ENCODE assay signal across 8 cellular contexts in the genomic region with DNA sequence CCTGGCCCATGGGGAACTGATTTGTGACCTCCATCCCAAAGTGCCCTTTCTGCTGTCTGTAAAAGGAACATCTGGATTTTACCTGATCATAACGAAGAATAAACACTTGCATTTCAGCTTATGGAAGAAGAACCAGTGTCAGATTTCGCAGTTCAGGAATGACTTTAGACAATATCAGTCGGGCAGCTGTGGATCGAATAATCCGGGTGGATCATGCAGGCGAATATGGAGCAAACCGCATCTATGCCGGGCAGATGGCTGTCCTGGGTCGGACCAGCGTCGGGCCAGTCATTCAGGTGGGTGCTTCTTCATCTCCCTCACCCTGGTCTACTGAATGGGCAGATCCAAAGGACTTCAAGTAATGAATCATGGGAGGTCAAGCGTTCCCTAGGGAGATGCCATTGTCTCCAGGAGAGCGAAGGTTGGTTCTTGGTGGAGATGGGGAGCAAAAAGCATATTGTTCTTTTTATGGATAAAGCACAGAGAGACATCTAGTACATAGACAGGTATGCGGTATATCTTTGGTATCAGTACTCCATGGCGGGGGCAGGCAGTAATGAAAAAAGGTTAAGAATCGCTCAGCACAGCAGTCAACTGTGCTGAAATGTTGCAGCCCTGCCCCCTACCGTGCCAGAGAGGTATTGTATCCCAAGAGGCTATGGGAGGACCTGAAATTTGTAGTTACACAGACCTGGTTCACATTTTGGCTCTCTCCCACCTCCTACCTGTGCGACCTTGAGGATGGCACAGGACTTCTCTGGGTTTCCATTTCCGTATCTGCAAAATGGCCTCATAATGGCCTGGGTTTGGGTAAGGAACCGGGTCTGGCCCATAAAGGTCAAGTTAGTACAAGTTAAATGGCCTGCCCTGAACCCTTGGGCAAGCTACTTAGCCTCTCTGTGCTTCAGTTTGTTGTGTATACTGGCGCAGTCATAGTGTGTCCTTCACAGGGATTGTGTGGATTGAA. TPM values are rescaled to one million over a fixed set of nuclear protein-coding genes. Genes with fewer than 3 reads are reported as not detected.
A peak's percentile ranks its signal among the peaks of the same experiment; 100 is the strongest.
DNase-seq lines count a peak whose midpoint lies in the region; ATAC-seq and TF ChIP-seq lines count a peak whose summit lies in the region.

No MANE protein-coding gene starts in this region.

- no peak overlapping the region for H2AFZ ChIP-seq in GM23248
- no peak overlapping the region for H2AFZ ChIP-seq in PC-9

- H3K36me3 ChIP-seq in GM23248 (ENCODE audit: low read depth) (0 out of 2 replicates have a peak, but pooled peaks cover 4% of the 10 kb centered on the region), PC-9 (ENCODE audit: low read depth) (no peaks in the 10 kb centered on the region), heart left ventricle (peaks cover 0 to 57% (median 40%) of the 10 kb centered on the region in 9 donors)

- H3K27ac Mint-ChIP-seq in activated naive CD4-positive, alpha-beta T cell treated with anti-CD3 and anti-CD28 coated beads, Interleukin-2, amount 10 ng/mL, durations not matched to agents 7 days and 5 days, result peak overlapping the region; percentile 50

- no peaks in the 10 kb centered on the region for H3K9me3 Mint-ChIP-seq in activated naive CD4-positive, alpha-beta T cell treated with anti-CD3 and anti-CD28 coated beads, Interleukin-2, amount 10 ng/mL, durations not matched to agents 7 days and 5 days

- peaks cover 10% of the 10 kb centered on the region for H3K36me3 Mint-ChIP-seq in activated naive CD4-positive, alpha-beta T cell treated with anti-CD3 and anti-CD28 coated beads, Interleukin-2, amount 10 ng/mL, durations not matched to agents 7 days and 5 days

- H3K27me3 ChIP-seq in GM23248 (replicated peaks; ENCODE audit: insufficient read depth) (no peaks in the 10 kb centered on the region), PC-9 (ENCODE audit: insufficient read depth, low read depth) (no peaks in the 10 kb centered on the region), heart left ventricle (no peaks in the 10 kb centered on the region)

- no peak for TF ChIP-seq POLR2A in heart left ventricle (IDR thresholded peaks at IDR 0.05)

- intact Hi-C loops in PC-9 (cut with micrococcal nuclease; ENCODE audit: unreplicated experiment) (loop anchor here (1.0 kb wide), 1 partner anchor 89 kb away; a partner anchor contains a TSS), heart left ventricle (cut with DNase I) (loop anchor here in 7 of 10 donors (2.0 to 5.0 kb wide), 2 partner anchors 89 to 90 kb away; a partner anchor contains a TSS), sciatic nerve (cut with DNase I) (loop anchor here (5.0 kb wide), 1 partner anchor 90 kb away; a partner anchor contains a TSS)

- H3K9me2 ChIP-seq in GM23248 (ENCODE audit: insufficient read depth), result no peaks in the 10 kb centered on the region
- no peaks in the 10 kb centered on the region for H3K9me2 ChIP-seq in PC-9 (ENCODE audit: insufficient read depth)

- DNase-seq in AG10803 (ENCODE audit: low read depth) (peak; percentile 54), GM23248 (peak; percentile 72), PC-9 (peak; percentile 43 to 77), heart left ventricle (peak in 4 of 5 donors; percentile 40 to 53 (median 48)), sciatic nerve (ENCODE audit: low spot score) (peak; percentile 64)
- peak; percentile 74 for DNase-seq in activated naive CD4-positive, alpha-beta T cell treated with anti-CD3 and anti-CD28 coated beads, Interleukin-2, amount 10 ng/mL, durations not matched to agents 7 days and 5 days

- no peak overlapping the region for H3K27ac ChIP-seq in GM23248
- no peak overlapping the region for H3K27ac ChIP-seq in PC-9
- H3K27ac ChIP-seq in heart left ventricle, result no peak overlapping the region

- peaks cover 17% of the 10 kb centered on the region for H3K4me1 Mint-ChIP-seq in activated naive CD4-positive, alpha-beta T cell treated with anti-CD3 and anti-CD28 coated beads, Interleukin-2, amount 10 ng/mL, durations not matched to agents 7 days and 5 days

- H3K4me3 Mint-ChIP-seq in activated naive CD4-positive, alpha-beta T cell treated with anti-CD3 and anti-CD28 coated beads, Interleukin-2, amount 10 ng/mL, durations not matched to agents 7 days and 5 days, result no peak overlapping the region

- no peaks in the 10 kb centered on the region for H3K27me3 Mint-ChIP-seq in activated naive CD4-positive, alpha-beta T cell treated with anti-CD3 and anti-CD28 coated beads, Interleukin-2, amount 10 ng/mL, durations not matched to agents 7 days and 5 days

- H3K79me2 ChIP-seq in GM23248 (ENCODE audit: insufficient read depth) (peaks cover 11% of the 10 kb centered on the region), PC-9 (ENCODE audit: low read depth) (peaks cover 15% of the 10 kb centered on the region)

- H3K4me3 ChIP-seq in AG10803 (ENCODE audit: low read length), result no peak overlapping the region
- H3K4me3 ChIP-seq in GM23248, result no peak overlapping the region
- H3K4me3 ChIP-seq in PC-9, result no peak overlapping the region
- H3K4me3 ChIP-seq in heart left ventricle, result no peak overlapping the region

- CTCF ChIA-PET in PC-9 (lab: Charles Lee), result interaction anchor here (1.1 kb wide), 1 partner anchor 88 kb away, joined by 4 read pairs; a partner anchor contains a TSS
- CTCF ChIA-PET in activated naive CD4-positive, alpha-beta T cell treated with anti-CD3 and anti-CD28 coated beads, Interleukin-2, amount 10 ng/mL, durations not matched to agents 7 days and 5 days (lab: Charles Lee), result interaction anchor here (0.7 to 2.8 kb wide), 5 partner anchors 22 to 289 kb away, joined by 3 to 14 read pairs (median 4); a partner anchor contains a TSS

- POLR2A ChIA-PET in PC-9 (lab: Charles Lee; ENCODE audit: unreplicated experiment), result no interaction called here

- H3K4me1 ChIP-seq in GM23248 (ENCODE audit: insufficient read depth) (peaks cover 9% of the 10 kb centered on the region; the same call in 1 of the 2 replicates), PC-9 (replicated peaks; ENCODE audit: insufficient read depth) (peaks cover 9% of the 10 kb centered on the region; the same call in 1 of the 2 replicates), heart left ventricle (peaks cover 0 to 15% (median 11%) of the 10 kb centered on the region in 12 donors)

- BruUV-seq in PC-9 (replicated peaks; lab: Mats Ljungman, UMichigan), result no TSS peak

- no peak for ATAC-seq in heart left ventricle
- ATAC-seq in sciatic nerve, result no peak
- ATAC-seq in GM18498 (IDR thresholded peaks at IDR 0.05; ENCODE audit: unreplicated experiment), result no peak
- ATAC-seq in HG02973 (IDR thresholded peaks at IDR 0.05; ENCODE audit: unreplicated experiment), result no peak

- H4K20me1 ChIP-seq in GM23248 (ENCODE audit: insufficient read depth) (no peaks in the 10 kb centered on the region), PC-9 (ENCODE audit: insufficient read depth) (no peaks in the 10 kb centered on the region)

- in situ Hi-C loops in GM23248 (cut with MboI), result loop anchor here (5.0 kb wide), 1 partner anchor 90 kb away; a partner anchor contains a TSS

- 74 to 77% methylated on average over 21 of the region's 21 CpGs for WGBS in GM23248 (ENCODE audit: low coverage in 1 of 2, low lambda C conversion rate in 2 of 2, missing lambda C conversion rate in 2 of 2), 2 experiments
- WGBS in heart left ventricle, 4 donors, result 76 to 85% (median 83%) methylated on average over 21 of the region's 21 CpGs

- no peaks in the 10 kb centered on the region for H3F3A ChIP-seq in GM23248 (ENCODE audit: insufficient read depth)
- H3F3A ChIP-seq in PC-9 (ENCODE audit: insufficient read depth, low read depth), result peaks cover 3% of the 10 kb centered on the region; the same call in 1 of the 2 replicates

- H3K4me2 ChIP-seq in GM23248 (ENCODE audit: unreplicated experiment) (no peak overlapping the region), PC-9 (no peak overlapping the region)

- TF ChIP-seq CTCF in AG10803 (conservative IDR thresholded peaks at IDR 0.05; ENCODE audit: low read length), result peak; percentile 76
- peak; percentile 90 for TF ChIP-seq CTCF in PC-9 (conservative IDR thresholded peaks at IDR 0.05)
- TF ChIP-seq CTCF in heart left ventricle (IDR thresholded peaks at IDR 0.05), result peak; percentile 50 to 74 (median 62)

- no peak overlapping the region for H3K9ac ChIP-seq in GM23248

- H3K9me3 ChIP-seq in GM23248 (ENCODE audit: low read depth), result no peaks in the 10 kb centered on the region
- no peaks in the 10 kb centered on the region for H3K9me3 ChIP-seq in PC-9 (ENCODE audit: insufficient read depth, low read depth)
- no peaks in the 10 kb centered on the region for H3K9me3 ChIP-seq in heart left ventricle

RNA-seq across cellular contexts. Expression of a gene that starts 4.7 kb away (rescaled TPM):
- total RNA-seq in GM23248 (2014; rRNA removed; shearing (Covaris generic)), result 9.9 and 19.7 TPM in 2 replicates
- polyA plus RNA-seq in GM23248 (2016; fragmentation: Nextera tagmentation; extraction: Ambion mirVana) (9.6 and 9.8 TPM in 2 replicates), heart left ventricle (10 to 100 TPM; 23.9 to 26.1 TPM)
- total RNA-seq in PC-9 (2021) (26.9 and 30.7 TPM in 2 replicates), heart left ventricle (10 to 100 TPM; 24.9 to 45.1 (median 39.5) TPM), sciatic nerve (27.5 TPM)

RNA-seq across cellular contexts. Expression of a gene that starts 41.7 kb away (rescaled TPM):
- 64.7 and 71.9 TPM in 2 replicates for total RNA-seq in GM23248 (2014; rRNA removed; shearing (Covaris generic))
- 9.5 and 11.0 TPM in 2 replicates for polyA plus RNA-seq in GM23248 (2016; fragmentation: Nextera tagmentation; extraction: Ambion mirVana)
- 117 and 142 TPM in 2 replicates for total RNA-seq in PC-9 (2021)
- total RNA-seq in heart left ventricle, result 10 to 100 TPM; 11.0 to 43.2 (median 16.3) TPM
- polyA plus RNA-seq in heart left ventricle, result 1 to 10 TPM; 3.1 to 7.2 TPM
- total RNA-seq in sciatic nerve, result 57.6 TPM
